ENCODE assay signal across 8 cellular contexts in genomic region chr14:90300649-90301048, GRCh38. TPM values are rescaled to one million over a fixed set of nuclear protein-coding genes. Genes with fewer than 3 reads are reported as not detected.
DNase-seq lines count a peak whose midpoint lies in the region; ATAC-seq and TF ChIP-seq lines count a peak whose summit lies in the region.

No MANE protein-coding gene starts in this region.

- H3K4ac ChIP-seq in H9 (ENCODE audit: low read depth, low read length) = no peak overlapping the region

- H3K9me3 ChIP-seq in T-helper 17 cell (ENCODE audit: control insufficient read depth, low read length, poor library complexity, severe bottlenecking) (no peaks in the 10 kb centered on the region), tibial artery (no peaks in the 10 kb centered on the region), H9 (ENCODE audit: control insufficient read depth, low read depth, low read length) (no peaks in the 10 kb centered on the region)

- no peak overlapping the region for H2BK12ac ChIP-seq in H9 (ENCODE audit: insufficient read length, low read depth, low read length)

- H3K4me1 Mint-ChIP-seq in activated naive CD4-positive, alpha-beta T cell treated with anti-CD3 and anti-CD28 coated beads, Interleukin-2, amount 50 U/mL, for 24 hours = peaks cover 23% of the 10 kb centered on the region
- H3K4me1 Mint-ChIP-seq in T-helper 17 cell (peaks cover 12% of the 10 kb centered on the region), H9 (peaks cover 35 to 42% of the 10 kb centered on the region in 2 experiments)

- intact Hi-C loops in tibial artery (cut with DNase I; ENCODE audit: low total_unique reads) = loop anchor here (5.0 to 10.0 kb wide), 4 partner anchors 94 to 457 kb away; partner anchors contain the start of gene CALM1

- H2AFZ ChIP-seq in H9 (ENCODE audit: low read length) = no peak overlapping the region

- H3K79me2 ChIP-seq in H9 (ENCODE audit: insufficient read depth, low read length) = no peaks in the 10 kb centered on the region

- H3K36me3 ChIP-seq in tibial artery = peaks cover 11 to 76% (median 21%) of the 10 kb centered on the region in 3 donors

- WGBS in H9 (ENCODE audit: extremely low coverage, insufficient read length, low lambda C conversion rate) = no CpG with 5 or more reads among the region's 1 CpG

- H3K9me3 Mint-ChIP-seq in activated naive CD4-positive, alpha-beta T cell treated with anti-CD3 and anti-CD28 coated beads, Interleukin-2, amount 50 U/mL, for 24 hours = no peaks in the 10 kb centered on the region
- peaks cover 5 to 8% of the 10 kb centered on the region in 2 experiments for H3K9me3 Mint-ChIP-seq in H9

- TF ChIP-seq CTCF in fibroblast of pulmonary artery (IDR thresholded peaks at IDR 0.05; ENCODE audit: low read length, missing control alignments) (no peak), tibial artery (IDR thresholded peaks at IDR 0.05) (no peak), H9 (conservative IDR thresholded peaks at IDR 0.05) (no peak)

- H4K20me1 ChIP-seq in H9 (ENCODE audit: control insufficient read depth, insufficient read depth, insufficient read length) = no peaks in the 10 kb centered on the region

- H3K23me2 ChIP-seq in H9 (ENCODE audit: insufficient read length, low read depth, low read length, poor library complexity, severe bottlenecking) = no peaks in the 10 kb centered on the region

- no peaks in the 10 kb centered on the region for H3K27me3 Mint-ChIP-seq in activated naive CD4-positive, alpha-beta T cell treated with anti-CD3 and anti-CD28 coated beads, Interleukin-2, amount 50 U/mL, for 24 hours
- H3K27me3 Mint-ChIP-seq in T-helper 17 cell = no peaks in the 10 kb centered on the region
- H3K27me3 Mint-ChIP-seq in H9 (ENCODE audit: low read depth) = no peaks in the 10 kb centered on the region

- H3K4me2 ChIP-seq in H9 (ENCODE audit: insufficient read depth, insufficient read length, low read length) = no peak overlapping the region

- H4K5ac ChIP-seq in H9 (ENCODE audit: insufficient read length, low read depth, low read length) = no peak overlapping the region

- H3K27ac ChIP-seq in tibial artery (peak overlapping the region; percentile 65 to 70), H9 (ENCODE audit: insufficient read length, low read depth, low read length) (no peak overlapping the region)

- no peak overlapping the region for H3K9ac ChIP-seq in H9 (ENCODE audit: extremely low read depth, insufficient read length, low read length)

- H3K23ac ChIP-seq in H9 (ENCODE audit: insufficient read length, low read depth, low read length) = no peak overlapping the region

- H3K18ac ChIP-seq in H9 (ENCODE audit: insufficient read length, low read depth, low read length) = no peak overlapping the region

- H2BK15ac ChIP-seq in H9 (ENCODE audit: low read depth, low read length) = no peak overlapping the region

- no peak overlapping the region for H2BK5ac ChIP-seq in H9 (ENCODE audit: insufficient read length, low read length)

- H3K27me3 ChIP-seq in tibial artery (no peaks in the 10 kb centered on the region), H9 (ENCODE audit: insufficient read depth, low read length) (no peaks in the 10 kb centered on the region)

- no peak for DNase-seq in activated naive CD4-positive, alpha-beta T cell (lab: John Stamatoyannopoulos, UW)
- DNase-seq in T-helper 17 cell (no peak), fibroblast of pulmonary artery (ENCODE audit: low read depth) (peak; percentile 46), tibial artery (no peak), NCI-H526 (lab: John Stamatoyannopoulos, UW) (no peak), left lobe of liver (ENCODE audit: low spot score) (no peak), H9 (no peak)

- H2AK5ac ChIP-seq in H9 (ENCODE audit: insufficient read length, low read length) = no peak overlapping the region

- H3K4me3 ChIP-seq in fibroblast of pulmonary artery (replicated peaks; ENCODE audit: low read depth, low read length) = no peak overlapping the region
- H3K4me3 ChIP-seq in tibial artery = no peak overlapping the region

- H4K91ac ChIP-seq in H9 (ENCODE audit: insufficient read length, low read depth, low read length) = no peak overlapping the region

- no peak overlapping the region for H4K8ac ChIP-seq in H9 (replicated peaks; ENCODE audit: insufficient read length, low read depth, low read length)

- H3K14ac ChIP-seq in H9 (ENCODE audit: insufficient read depth, low read length) = no peak overlapping the region

- H3K4me3 Mint-ChIP-seq in activated naive CD4-positive, alpha-beta T cell treated with anti-CD3 and anti-CD28 coated beads, Interleukin-2, amount 50 U/mL, for 24 hours = no peak overlapping the region
- no peak overlapping the region for H3K4me3 Mint-ChIP-seq in T-helper 17 cell
- H3K4me3 Mint-ChIP-seq in H9 = no peak overlapping the region

- no peak for ATAC-seq in T-helper 17 cell
- ATAC-seq in left lobe of liver = no peak

- H3K56ac ChIP-seq in H9 (ENCODE audit: insufficient read length, low read depth, low read length) = no peak overlapping the region

- no peaks in the 10 kb centered on the region for H3K79me1 ChIP-seq in H9 (ENCODE audit: insufficient read depth, low read depth, low read length, poor library complexity, severe bottlenecking)

- H3K27ac Mint-ChIP-seq in activated naive CD4-positive, alpha-beta T cell treated with anti-CD3 and anti-CD28 coated beads, Interleukin-2, amount 50 U/mL, for 24 hours = peak overlapping the region; percentile 85
- H3K27ac Mint-ChIP-seq in T-helper 17 cell (peak overlapping the region; percentile 64), H9 (peak overlapping the region in 1 of 3 experiments; percentile 71; a peak in 3 of 7 replicates)

- peaks cover 10% of the 10 kb centered on the region for H3K36me3 Mint-ChIP-seq in activated naive CD4-positive, alpha-beta T cell treated with anti-CD3 and anti-CD28 coated beads, Interleukin-2, amount 50 U/mL, for 24 hours
- H3K36me3 Mint-ChIP-seq in T-helper 17 cell (ENCODE audit: low read depth) = peaks cover 10% of the 10 kb centered on the region
- peaks cover 13 to 60% (median 44%) of the 10 kb centered on the region in 3 experiments; a peak in 6 of 7 replicates for H3K36me3 Mint-ChIP-seq in H9 (ENCODE audit: insufficient read depth in 1 of 3, low read depth in 3 of 3)

- H2BK20ac ChIP-seq in H9 (ENCODE audit: low read depth, low read length, poor library complexity, severe bottlenecking) = no peak overlapping the region

- H2BK120ac ChIP-seq in H9 (ENCODE audit: low read depth, low read length, poor library complexity, severe bottlenecking) = no peak overlapping the region

- H3K4me1 ChIP-seq in tibial artery (peaks cover 0 to 35% (median 10%) of the 10 kb centered on the region in 4 donors), H9 (ENCODE audit: insufficient read depth, low read length) (peaks cover 14% of the 10 kb centered on the region; the same call in 1 of the 2 replicates)

- no peak overlapping the region for H3T11ph ChIP-seq in H9 (ENCODE audit: low read length)

RNA-seq across cellular contexts. Expression of gene NRDE2, which starts 31.1 kb away (rescaled TPM):
- total RNA-seq in T-helper 17 cell (10 to 100 TPM; 18.6 to 21.5 TPM), left lobe of liver (14.0 TPM), H9 (2021) (18.1 and 21.2 TPM in 2 replicates)

RNA-seq across cellular contexts. Expression of gene PSMC1, which starts 44.3 kb away (rescaled TPM):
- 10 to 100 TPM; 61.6 to 65.8 TPM for total RNA-seq in T-helper 17 cell
- 39.9 TPM for total RNA-seq in left lobe of liver
- 97.3 and 113 TPM in 2 replicates for total RNA-seq in H9 (2021)
